In the genomic region with DNA sequence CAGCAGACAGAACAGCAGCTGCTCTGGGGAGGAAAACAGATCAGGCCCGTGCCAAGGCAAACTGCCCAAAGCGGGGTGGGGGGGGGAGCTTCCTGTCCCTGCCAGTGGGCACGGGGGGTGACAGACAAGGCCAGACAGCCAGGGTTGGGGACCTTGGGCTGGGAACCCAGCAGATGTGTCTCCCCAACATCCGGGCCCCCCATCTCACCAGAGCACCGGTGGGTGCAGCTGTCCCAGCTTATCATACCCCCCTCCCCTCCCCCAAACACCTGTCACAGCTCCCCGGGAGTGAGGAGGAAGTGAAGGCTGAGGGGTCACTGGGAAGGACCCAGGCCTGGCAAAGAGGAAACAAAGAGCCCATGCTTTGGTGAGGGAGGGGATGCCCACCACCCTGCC, we compare ENCODE assay signal across 8 cellular contexts. TPM values are rescaled to one million over a fixed set of nuclear protein-coding genes. Genes with fewer than 3 reads are reported as not detected.
DNase-seq lines count a peak whose midpoint lies in the region; ATAC-seq and TF ChIP-seq lines count a peak whose summit lies in the region.

No MANE protein-coding gene starts in this region.

- intact Hi-C loops in body of pancreas (cut with DNase I) (no loop called here), left colon (cut with DNase I, micrococcal nuclease) (no loop called here)

- H3K4me1 ChIP-seq in body of pancreas (peaks cover 47% of the 10 kb centered on the region), suprapubic skin (peaks cover 56% of the 10 kb centered on the region)

- TF ChIP-seq EP300 in suprapubic skin (IDR thresholded peaks at IDR 0.05), result no peak

- peak; percentile 84 for DNase-seq in COLO668 (lab: John Stamatoyannopoulos, UW; ENCODE audit: unreplicated experiment)
- DNase-seq in NCI-H226, result peak; percentile 24
- peak; percentile 77 to 90 (median 84) for DNase-seq in body of pancreas
- DNase-seq in left colon, result peak; percentile 71 to 72
- DNase-seq in suprapubic skin (ENCODE audit: low spot score in 2 of 2), result no peak
- no peak for DNase-seq in cerebellar cortex (ENCODE audit: low spot score)
- no peak for DNase-seq in NCI-H2227 (lab: John Stamatoyannopoulos, UW; ENCODE audit: unreplicated experiment)

- no peak for TF ChIP-seq CTCF in body of pancreas (IDR thresholded peaks at IDR 0.05)
- TF ChIP-seq CTCF in suprapubic skin (IDR thresholded peaks at IDR 0.05), result no peak

- H3K4me3 ChIP-seq in body of pancreas (peak overlapping the region in 1 of 2 donors; percentile 84), suprapubic skin (peak overlapping the region; percentile 75)

- 0% methylated on average over 3 to 5 of the region's 6 CpGs for WGBS in body of pancreas, 2 donors
- 7% methylated on average over 2 of the region's 6 CpGs for WGBS in suprapubic skin

- H3K27ac ChIP-seq in body of pancreas (peak overlapping the region; percentile 91 to 94 (median 92)), suprapubic skin (peak overlapping the region; percentile 91)

- TF ChIP-seq POLR2A in body of pancreas (IDR thresholded peaks at IDR 0.05) (no peak), suprapubic skin (IDR thresholded peaks at IDR 0.05) (no peak)

- H3K27me3 ChIP-seq in body of pancreas, result no peaks in the 10 kb centered on the region
- H3K27me3 ChIP-seq in suprapubic skin, result no peaks in the 10 kb centered on the region

- ATAC-seq in body of pancreas (no peak), left colon (no peak), HG02798 (IDR thresholded peaks at IDR 0.05; ENCODE audit: poor library complexity, unreplicated experiment) (no peak)

- H3K36me3 ChIP-seq in body of pancreas (replicated peaks in 1 of 2; ENCODE audit: insufficient read depth in 1 of 2, low read depth in 2 of 2) (no peaks in the 10 kb centered on the region), suprapubic skin (peaks cover 12% of the 10 kb centered on the region)

- no peaks in the 10 kb centered on the region for H3K9me3 ChIP-seq in body of pancreas
- no peaks in the 10 kb centered on the region for H3K9me3 ChIP-seq in suprapubic skin

RNA-seq across cellular contexts. Expression of a gene that starts 1.3 kb away (rescaled TPM):
- total RNA-seq in body of pancreas (100 to 1,000 TPM in 1 of 2 donors, 10 to 100 TPM in 1; 87.7 to 112 TPM), left colon (100 to 1,000 TPM in 1 of 2 donors, 10 to 100 TPM in 1; 96.2 to 147 TPM), suprapubic skin (100 to 1,000 TPM; 127 to 220 (median 158) TPM)

RNA-seq across cellular contexts. Expression of a gene that starts 4.5 kb away (rescaled TPM):
- total RNA-seq in body of pancreas (10 to 100 TPM; 42.0 to 92.6 TPM), left colon (100 to 1,000 TPM in 1 of 2 donors, 10 to 100 TPM in 1; 78.5 to 104 TPM), suprapubic skin (10 to 100 TPM; 43.9 to 64.7 (median 53.4) TPM)

RNA-seq across cellular contexts. Expression of a gene that starts 5.9 kb away (rescaled TPM):
- total RNA-seq in body of pancreas, result 10 to 100 TPM; 13.8 to 14.5 TPM
- 10 to 100 TPM; 69.9 to 92.2 TPM for total RNA-seq in left colon
- 10 to 100 TPM; 33.3 to 46.9 (median 36.3) TPM for total RNA-seq in suprapubic skin

RNA-seq across cellular contexts. Expression of a gene that starts 11.0 kb away (rescaled TPM):
- 100 to 1,000 TPM in 1 of 2 donors, 10 to 100 TPM in 1; 32.4 to 108 TPM for total RNA-seq in body of pancreas
- 10 to 100 TPM; 40.8 to 68.8 TPM for total RNA-seq in left colon
- 10 to 100 TPM; 56.1 to 75.0 (median 65.5) TPM for total RNA-seq in suprapubic skin

RNA-seq across cellular contexts. Expression of a gene that starts 15.1 kb away (rescaled TPM):
- total RNA-seq in body of pancreas, result 10 to 100 TPM; 23.6 to 56.7 TPM
- 10 to 100 TPM; 54.8 to 60.6 TPM for total RNA-seq in left colon
- 10 to 100 TPM; 26.9 to 55.1 (median 37.3) TPM for total RNA-seq in suprapubic skin

Comparison
In these comparisons a context has a peak if more than half of its experiments do, and no peak if none do; other contexts are left out.
1. DNase-seq: peak in COLO668 (single experiment), NCI-H226 (single experiment), body of pancreas (4 of 4) and left colon (2 of 2); none in suprapubic skin (0 of 2), cerebellar cortex (single experiment) and NCI-H2227 (single experiment).